In the genomic region with DNA sequence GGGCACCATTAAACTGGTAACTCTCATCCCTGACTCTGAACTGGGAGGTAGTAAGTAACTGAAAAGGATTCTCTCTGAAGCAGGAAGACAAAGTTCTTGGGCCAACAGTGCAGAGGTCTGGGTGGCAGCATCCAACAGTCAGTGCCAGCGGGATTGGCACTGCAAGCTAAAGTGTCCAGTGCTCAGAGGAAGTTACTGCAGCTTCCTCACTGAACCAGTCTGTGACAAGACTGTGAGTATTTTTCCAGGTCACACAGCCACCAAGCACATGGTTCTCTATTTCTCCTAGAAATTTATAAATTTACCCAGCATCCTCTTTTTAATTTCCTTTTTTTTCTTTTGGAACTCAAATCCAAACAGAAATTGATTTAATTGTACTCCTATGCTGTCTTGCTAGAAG, we compare ENCODE assay signal across 16 cellular contexts.
"Had no signal": no experiment of that assay in that cellular context is flagged by ENCODE, and none has a peak within 500 bp of the region (broad histone marks: within the 10 kb centered on the region; RNA-seq: fewer than 3 reads in every experiment).

No MANE protein-coding gene starts in this region.

- H3K4me1 ChIP-seq: ascending aorta, breast epithelium had no signal

- ATAC-seq: activated naive CD8-positive, alpha-beta T cell treated with anti-CD3 and anti-CD28 coated beads, Interleukin-2, amount 50 U/mL, for 24 hours; activated T-helper 17 cell treated with anti-CD3 and anti-CD28 coated beads, Interleukin-2, amount 50 U/mL, for 72 hours; stimulated activated naive CD8-positive, alpha-beta T cell treated with anti-CD3 and anti-CD28 coated beads, Interleukin-15, Interleukin-2, amounts not matched to agents 100 U/mL and 50 U/mL, for 24 hours had no signal

- H3K4me3 Mint-ChIP-seq: activated naive CD8-positive, alpha-beta T cell treated with anti-CD3 and anti-CD28 coated beads, Interleukin-2, amount 50 U/mL, for 24 hours; activated T-helper 17 cell treated with anti-CD3 and anti-CD28 coated beads, Interleukin-2, amount 50 U/mL, for 72 hours; nephron progenitor cell had no signal

- DNase-seq: activated naive CD4-positive, alpha-beta T cell treated with Interleukin-2 at 50 U/mL for 16 hours; activated naive CD8-positive, alpha-beta T cell treated with anti-CD3 and anti-CD28 coated beads, Interleukin-2, amount 50 U/mL, for 24 hours; activated T-cell treated with anti-CD3 and anti-CD28 coated beads for 4 hours; dermis blood vessel endothelial cell; nephron progenitor cell; stimulated activated CD4-positive, alpha-beta T cell treated with anti-CD3 and anti-CD28 coated beads, Interleukin-4, amount 100 ng/mL, for 4 hours; stimulated activated CD8-positive, alpha-beta memory T cell treated with anti-CD3 and anti-CD28 coated beads, Interleukin-4, amount 100 ng/mL, for 48 hours; stimulated activated naive CD8-positive, alpha-beta T cell treated with anti-CD3 and anti-CD28 coated beads, Interleukin-15, Interleukin-2, amounts not matched to agents 100 U/mL and 50 U/mL, for 24 hours had no signal

- H3K27me3 ChIP-seq: ascending aorta, breast epithelium, hepatocyte, upper lobe of left lung had no signal

- H3K36me3 ChIP-seq: ascending aorta, breast epithelium, upper lobe of left lung had no signal

- H3K9me3 Mint-ChIP-seq: activated naive CD8-positive, alpha-beta T cell treated with anti-CD3 and anti-CD28 coated beads, Interleukin-2, amount 50 U/mL, for 24 hours; activated T-helper 17 cell treated with anti-CD3 and anti-CD28 coated beads, Interleukin-2, amount 50 U/mL, for 72 hours; nephron progenitor cell had no signal

- H3K27ac ChIP-seq: ascending aorta, breast epithelium, epithelial cell of prostate, hepatocyte, upper lobe of left lung had no signal

- H3K4me1 Mint-ChIP-seq: activated T-helper 17 cell treated with anti-CD3 and anti-CD28 coated beads, Interleukin-2, amount 50 U/mL, for 72 hours; nephron progenitor cell had no signal

- H3K9me3 ChIP-seq: ascending aorta, breast epithelium, upper lobe of left lung had no signal

- H3K27me3 Mint-ChIP-seq: progenitor cell of endocrine pancreas had no signal

- H3K27ac Mint-ChIP-seq: activated naive CD8-positive, alpha-beta T cell treated with anti-CD3 and anti-CD28 coated beads, Interleukin-2, amount 50 U/mL, for 24 hours; activated T-helper 17 cell treated with anti-CD3 and anti-CD28 coated beads, Interleukin-2, amount 50 U/mL, for 72 hours; nephron progenitor cell; progenitor cell of endocrine pancreas had no signal

- H3K4me3 ChIP-seq: ascending aorta, breast epithelium, hepatocyte, smooth muscle cell, upper lobe of left lung had no signal
